ENCODE assay signal across 8 cellular contexts in the genomic region with DNA sequence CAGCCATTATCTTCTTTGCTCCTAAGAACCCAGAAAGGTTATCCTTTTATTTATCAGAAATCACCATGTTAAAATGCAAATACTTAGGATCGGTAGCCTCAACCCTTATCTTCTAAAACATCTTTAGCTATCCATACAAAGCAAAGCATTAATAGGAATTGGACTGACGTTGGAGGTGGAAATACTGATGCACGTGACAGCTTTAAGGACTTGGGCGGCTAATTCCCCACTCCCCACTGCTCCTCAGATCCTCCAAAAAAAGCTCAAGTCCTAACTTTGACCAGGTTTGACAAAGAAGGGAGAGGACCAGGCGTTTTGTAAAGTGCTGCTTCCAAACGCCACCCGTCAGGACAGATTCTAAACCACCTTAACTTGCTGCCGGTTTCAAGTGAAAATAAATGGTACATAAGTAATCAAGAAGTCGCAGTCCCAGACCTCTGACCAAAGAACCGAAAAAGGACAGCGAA. TPM values are rescaled to one million over a fixed set of nuclear protein-coding genes. Genes with fewer than 3 reads are reported as not detected.
DNase-seq lines count a peak whose midpoint lies in the region; ATAC-seq and TF ChIP-seq lines count a peak whose summit lies in the region.

No MANE protein-coding gene starts in this region.

- H3K36me3 Mint-ChIP-seq in glutamatergic neuron (ENCODE audit: unreplicated experiment): no peaks in the 10 kb centered on the region

- H3K4me3 ChIP-seq in HAP-1: peak overlapping the region; percentile 65
- H3K4me3 ChIP-seq in SU-DHL-6 (ENCODE audit: insufficient read depth, low read length, poor library complexity, severe bottlenecking): peak overlapping the region; percentile 69
- H3K4me3 ChIP-seq in sigmoid colon: peak overlapping the region; percentile 32 to 91 (median 73)

- H3K9me3 Mint-ChIP-seq in glutamatergic neuron (ENCODE audit: unreplicated experiment): peaks cover 2% of the 10 kb centered on the region

- TF ChIP-seq EP300 in sigmoid colon (IDR thresholded peaks at IDR 0.05): no peak

- H3K27me3 ChIP-seq in HAP-1 (ENCODE audit: low read depth) (no peaks in the 10 kb centered on the region), SU-DHL-6 (ENCODE audit: low read length) (no peaks in the 10 kb centered on the region), sigmoid colon (no peaks in the 10 kb centered on the region)

- no peaks in the 10 kb centered on the region for H3K9me2 ChIP-seq in SU-DHL-6 (replicated peaks; ENCODE audit: insufficient read depth, low read length)

- peaks cover 8% of the 10 kb centered on the region for H3K4me1 Mint-ChIP-seq in glutamatergic neuron (ENCODE audit: low read depth, unreplicated experiment)

- in situ Hi-C loops in HAP-1 (cut with MboI; ENCODE audit: low sequenced_read_pairs): no loop called here

- peaks cover 34% of the 10 kb centered on the region for H4K20me1 ChIP-seq in SU-DHL-6 (ENCODE audit: low read depth, low read length)

- DNase-seq in HAP-1 (ENCODE audit: low spot score in 2 of 2) (peak in 1 of 2 experiments; percentile 45), glutamatergic neuron (no peak), sigmoid colon (no peak), cortex of kidney (lab: John Stamatoyannopoulos, UW) (no peak), NCI-H2029 (lab: John Stamatoyannopoulos, UW) (no peak), NCI-H1417 treated with DMSO at 0.1 percent for 48 hours (lab: John Stamatoyannopoulos, UW) (no peak)

- H3K9me3 ChIP-seq in HAP-1 (no peaks in the 10 kb centered on the region), SU-DHL-6 (ENCODE audit: insufficient read depth, low read length) (no peaks in the 10 kb centered on the region), sigmoid colon (no peaks in the 10 kb centered on the region)

- intact Hi-C loops in sigmoid colon (cut with DNase I): loop anchor here (5.0 kb wide), 2 partner anchors 82 to 122 kb away; a partner anchor contains a TSS

- H2AFZ ChIP-seq in SU-DHL-6 (ENCODE audit: low read depth, low read length, severe bottlenecking): peak overlapping the region; percentile 86

- peak overlapping the region; percentile 100 for H3K9ac ChIP-seq in SU-DHL-6 (ENCODE audit: low read length)

- H3K4me2 ChIP-seq in SU-DHL-6 (ENCODE audit: low read depth, low read length, poor library complexity, severe bottlenecking): peak overlapping the region; percentile 90

- H3K27ac ChIP-seq in SU-DHL-6 (ENCODE audit: low read depth, low read length) (no peak overlapping the region), sigmoid colon (peak overlapping the region; percentile 94 to 99 (median 94))

- ATAC-seq in HG02642 (IDR thresholded peaks at IDR 0.05; ENCODE audit: poor library complexity, unreplicated experiment): no peak

- H3K4me3 Mint-ChIP-seq in glutamatergic neuron (ENCODE audit: unreplicated experiment): peak overlapping the region; percentile 93

- TF ChIP-seq CTCF in SU-DHL-6 (IDR thresholded peaks at IDR 0.05; ENCODE audit: insufficient read depth, low read length, poor library complexity, severe bottlenecking) (no peak), glutamatergic neuron (IDR thresholded peaks at IDR 0.05; ENCODE audit: partially characterized antibody, unreplicated experiment) (no peak), sigmoid colon (IDR thresholded peaks at IDR 0.05) (no peak)

- peak; percentile 31 to 51 for TF ChIP-seq POLR2A in sigmoid colon (IDR thresholded peaks at IDR 0.05)

- H3K79me2 ChIP-seq in SU-DHL-6 (ENCODE audit: insufficient read depth, low read length): peaks cover 44% of the 10 kb centered on the region

- peaks cover 10% of the 10 kb centered on the region for H3K27me3 Mint-ChIP-seq in glutamatergic neuron (ENCODE audit: unreplicated experiment)

- 0 to 1% methylated on average over 11 of the region's 11 CpGs for WGBS in sigmoid colon, 2 donors

- 0 out of 2 replicates have a peak, but pooled peaks cover 3% of the 10 kb centered on the region for H3F3A ChIP-seq in SU-DHL-6 (ENCODE audit: insufficient read depth)

- H3K27ac Mint-ChIP-seq in glutamatergic neuron (ENCODE audit: unreplicated experiment): peak overlapping the region; percentile 82

- H3K4me1 ChIP-seq in HAP-1 (peaks cover 19% of the 10 kb centered on the region), sigmoid colon (peaks cover 0 to 46% (median 27%) of the 10 kb centered on the region in 4 donors)

- no peaks in the 10 kb centered on the region for H3K36me3 ChIP-seq in HAP-1 (replicated peaks)
- H3K36me3 ChIP-seq in SU-DHL-6 (ENCODE audit: low read length): peaks cover 26% of the 10 kb centered on the region
- H3K36me3 ChIP-seq in sigmoid colon: no peaks in the 10 kb centered on the region

RNA-seq across cellular contexts. Expression of a gene that starts 0.5 kb away (rescaled TPM):
- 65.9 TPM for total RNA-seq in glutamatergic neuron (ENCODE audit: unreplicated experiment)
- 100 to 1,000 TPM in 2 of 4 donors, 10 to 100 TPM in 2; 80.9 to 119 (median 107) TPM for total RNA-seq in sigmoid colon
- polyA plus RNA-seq in sigmoid colon: 10 to 100 TPM in 2 of 3 donors, 1 to 10 TPM in 1; 6.6 to 36.5 (median 11.1) TPM

RNA-seq across cellular contexts. Expression of a gene that starts 50.2 kb away (rescaled TPM):
- not detected for total RNA-seq in glutamatergic neuron (ENCODE audit: unreplicated experiment)
- 10 to 100 TPM; 14.3 to 69.2 (median 56.3) TPM for total RNA-seq in sigmoid colon
- polyA plus RNA-seq in sigmoid colon: 1 to 10 TPM in 1 of 3 donors, under 1 TPM in 1, not detected in 1; 0.29 to 1.8 TPM

Comparison
In these comparisons a context has a peak if more than half of its experiments do, and no peak if none do; other contexts are left out.
1. RNA of a gene that starts 50.2 kb away (total RNA-seq): 14.3 to 69.2 TPM in sigmoid colon; not detected in glutamatergic neuron (single experiment); every median in the first group is over 10 times any median in the second.
2. Peak in every context shown above with its lines, with median percentiles within 50 percentile points of each other: H3K4me3 ChIP-seq.